Comparison of ENCODE assay signal across 22 cellular contexts in genomic region chr1:228210076-228210651, GRCh38. TPM values are rescaled to one million over a fixed set of nuclear protein-coding genes. Genes with fewer than 3 reads are reported as not detected.
DNase-seq lines count a peak whose midpoint lies in the region; ATAC-seq and TF ChIP-seq lines count a peak whose summit lies in the region.
"Had no signal": no experiment of that assay in that cellular context is flagged by ENCODE, and none has a peak within 500 bp of the region (broad histone marks: within the 10 kb centered on the region; RNA-seq: fewer than 3 reads in every experiment).

No MANE protein-coding gene starts in this region.

- peaks cover 0 to 13% (median 5%) of the 10 kb centered on the region in 3 donors for H3K4me1 Mint-ChIP-seq in CD8-positive, alpha-beta memory T cell
- H3K4me1 Mint-ChIP-seq in stimulated activated memory B cell treated with anti-CD40 and anti-IgM and Interleukin-4, amounts not matched to agents 10 μg/mL and 1 μg/mL and 100 μg/mL, for 72 hours, result peaks cover 12% of the 10 kb centered on the region

- no peaks in the 10 kb centered on the region for H3K79me2 ChIP-seq in hepatocyte

- no peak overlapping the region for H2AFZ ChIP-seq in hepatocyte

- no peak overlapping the region for H3K4me3 ChIP-seq in hepatocyte
- no peak overlapping the region for H3K4me3 ChIP-seq in CD8-positive, alpha-beta memory T cell (ENCODE audit: low read length)
- H3K4me3 ChIP-seq: adrenal gland, colonic mucosa, lung, uterus had no signal

- peak; percentile 48 for ATAC-seq in Right ventricle myocardium inferior
- no peak for ATAC-seq in stimulated activated memory B cell treated with anti-CD40 and anti-IgM and Interleukin-4, amounts not matched to agents 10 μg/mL and 1 μg/mL and 100 μg/mL, for 72 hours

- WGBS in hepatocyte (ENCODE audit: low lambda C conversion rate, missing lambda C conversion rate), result 78% methylated on average over 11 of the region's 11 CpGs

- H3K4me1 ChIP-seq in hepatocyte (ENCODE audit: insufficient read depth), result peaks cover 30% of the 10 kb centered on the region
- H3K4me1 ChIP-seq in CD8-positive, alpha-beta memory T cell (ENCODE audit: insufficient read depth, low read length), result no peaks in the 10 kb centered on the region
- H3K4me1 ChIP-seq: colonic mucosa, uterus had no signal

- intact Hi-C loops in Right ventricle myocardium inferior (cut with DNase I), result no loop called here
- intact Hi-C loops in cardiac septum (cut with DNase I), result loop anchor here (2.0 kb wide), 1 partner anchor 43 kb away; no protein-coding TSS in a partner anchor

- H3K27me3 Mint-ChIP-seq in CD8-positive, alpha-beta memory T cell, result peaks cover 0 to 5% of the 10 kb centered on the region in 2 donors
- H3K27me3 Mint-ChIP-seq in stimulated activated memory B cell treated with anti-CD40 and anti-IgM and Interleukin-4, amounts not matched to agents 10 μg/mL and 1 μg/mL and 100 μg/mL, for 72 hours, result peaks cover 16% of the 10 kb centered on the region

- no peaks in the 10 kb centered on the region for H3K36me3 ChIP-seq in hepatocyte (replicated peaks; ENCODE audit: insufficient read depth, low read depth)
- H3K36me3 ChIP-seq in CD8-positive, alpha-beta memory T cell (ENCODE audit: insufficient read depth, low read length), result no peaks in the 10 kb centered on the region
- H3K36me3 ChIP-seq: adrenal gland, colonic mucosa, uterus had no signal

- H3K9me3 ChIP-seq in hepatocyte (ENCODE audit: low read depth), result no peaks in the 10 kb centered on the region
- no peaks in the 10 kb centered on the region for H3K9me3 ChIP-seq in CD8-positive, alpha-beta memory T cell (ENCODE audit: low read length)
- H3K9me3 ChIP-seq: adrenal gland, colonic mucosa, esophagus muscularis mucosa, uterus had no signal

- H3K9me2 ChIP-seq in hepatocyte (replicated peaks; ENCODE audit: insufficient read depth), result no peaks in the 10 kb centered on the region

- H4K20me1 ChIP-seq in hepatocyte (ENCODE audit: insufficient read depth, poor library complexity, severe bottlenecking), result no peaks in the 10 kb centered on the region

- H3K27me3 ChIP-seq in hepatocyte, result no peaks in the 10 kb centered on the region
- H3K27me3 ChIP-seq in CD8-positive, alpha-beta memory T cell (ENCODE audit: insufficient read depth, low read length, poor library complexity, severe bottlenecking), result peaks cover 7% of the 10 kb centered on the region
- H3K27me3 ChIP-seq: colonic mucosa, uterus had no signal

- CTCF ChIA-PET in CD8-positive, alpha-beta memory T cell (lab: Charles Lee), result interaction anchor here (1.3 to 1.4 kb wide), 2 partner anchors 11 to 79 kb away, joined by 4 to 6 read pairs; no protein-coding TSS in a partner anchor

- H3K4me3 Mint-ChIP-seq in CD8-positive, alpha-beta memory T cell, result no peak overlapping the region
- no peak overlapping the region for H3K4me3 Mint-ChIP-seq in stimulated activated memory B cell treated with anti-CD40 and anti-IgM and Interleukin-4, amounts not matched to agents 10 μg/mL and 1 μg/mL and 100 μg/mL, for 72 hours
- H3K4me3 Mint-ChIP-seq: stimulated activated naive CD8-positive, alpha-beta T cell treated with anti-CD3 and anti-CD28 coated beads, Interleukin-15, Interleukin-2, amounts not matched to agents 100 ng/mL and 50 ng/mL, for 24 hours had no signal

- peaks cover 0 to 2% (median 0%) of the 10 kb centered on the region in 3 donors for H3K36me3 Mint-ChIP-seq in CD8-positive, alpha-beta memory T cell
- H3K36me3 Mint-ChIP-seq in stimulated activated memory B cell treated with anti-CD40 and anti-IgM and Interleukin-4, amounts not matched to agents 10 μg/mL and 1 μg/mL and 100 μg/mL, for 72 hours, result no peaks in the 10 kb centered on the region

- H3K27ac ChIP-seq in hepatocyte, result no peak overlapping the region
- H3K27ac ChIP-seq in CD8-positive, alpha-beta memory T cell (ENCODE audit: low read depth, low read length), result no peak overlapping the region
- H3K27ac ChIP-seq: adrenal gland, colonic mucosa, esophagus muscularis mucosa, uterus had no signal

- DNase-seq in Right ventricle myocardium inferior (ENCODE audit: missing footprints) (no peak), cardiac septum (ENCODE audit: low spot score) (no peak), astrocyte of the hippocampus (ENCODE audit: low read depth, low spot score) (peak; percentile 66), hepatocyte (ENCODE audit: low spot score) (peak; percentile 74), 8988T (no peak), dermis blood vessel endothelial cell (no peak)
- no peak for DNase-seq in CD8-positive, alpha-beta memory T cell
- DNase-seq: ACHN; activated CD4-positive, alpha-beta T cell treated with anti-CD3 and anti-CD28 coated beads, Interleukin-2, amount 10 ng/mL, durations not matched to agents 24 days and 14 days; activated T-cell treated with anti-CD3 and anti-CD28 coated beads, Interleukin-2, amount 50 U/mL, for 48 hours; Calu3; KBM-7; NCI-H1694; uterus had no signal

- H3K27ac Mint-ChIP-seq in CD8-positive, alpha-beta memory T cell, result peak overlapping the region in 2 of 8 donors; percentile 20 to 77
- no peak overlapping the region for H3K27ac Mint-ChIP-seq in stimulated activated memory B cell treated with anti-CD40 and anti-IgM and Interleukin-4, amounts not matched to agents 10 μg/mL and 1 μg/mL and 100 μg/mL, for 72 hours
- H3K27ac Mint-ChIP-seq: activated CD4-positive, alpha-beta T cell treated with anti-CD3 and anti-CD28 coated beads, Interleukin-2, amount 10 ng/mL, durations not matched to agents 24 days and 14 days; stimulated activated naive CD8-positive, alpha-beta T cell treated with anti-CD3 and anti-CD28 coated beads, Interleukin-15, Interleukin-2, amounts not matched to agents 100 ng/mL and 50 ng/mL, for 24 hours; T-helper 1 cell treated with Interleukin-12 subunit alpha and Interleukin-12 subunit beta and Interleukin-4 antibody, amounts not matched to agents 30 μg/mL and 1 μg/mL, for 36 hours had no signal

- POLR2A ChIA-PET in CD8-positive, alpha-beta memory T cell (lab: Charles Lee), result no interaction called here

- no peaks in the 10 kb centered on the region for H3K9me3 Mint-ChIP-seq in CD8-positive, alpha-beta memory T cell
- H3K9me3 Mint-ChIP-seq in stimulated activated memory B cell treated with anti-CD40 and anti-IgM and Interleukin-4, amounts not matched to agents 10 μg/mL and 1 μg/mL and 100 μg/mL, for 72 hours, result no peaks in the 10 kb centered on the region
- H3K9me3 Mint-ChIP-seq: activated CD4-positive, alpha-beta T cell treated with anti-CD3 and anti-CD28 coated beads, Interleukin-2, amount 10 ng/mL, durations not matched to agents 24 days and 14 days; neural crest cell; stimulated activated naive CD8-positive, alpha-beta T cell treated with anti-CD3 and anti-CD28 coated beads, Interleukin-15, Interleukin-2, amounts not matched to agents 100 ng/mL and 50 ng/mL, for 24 hours; T-helper 1 cell treated with Interleukin-12 subunit alpha and Interleukin-12 subunit beta and Interleukin-4 antibody, amounts not matched to agents 30 μg/mL and 1 μg/mL, for 36 hours had no signal

- TF ChIP-seq CTCF in hepatocyte (IDR thresholded peaks at IDR 0.05; ENCODE audit: poor library complexity), result no peak

- H3K4me2 ChIP-seq in hepatocyte, result no peak overlapping the region

RNA-seq across cellular contexts. Expression of gene OBSCN, which starts 2.3 kb away (rescaled TPM):
- total RNA-seq in Right ventricle myocardium inferior (275 TPM), cardiac septum (396 TPM), hepatocyte (11.2 and 22.4 TPM in 2 replicates), dermis blood vessel endothelial cell (4.4 and 9.5 TPM in 2 replicates)
- polyA plus RNA-seq in hepatocyte, result 15.0 and 20.6 TPM in 2 replicates
- 10 to 100 TPM; 10.9 to 13.6 TPM for total RNA-seq in CD8-positive, alpha-beta memory T cell
- 3.0 TPM for polyA plus RNA-seq in CD8-positive, alpha-beta memory T cell

RNA-seq across cellular contexts. Expression of gene IBA57, which starts 44.6 kb away (rescaled TPM):
- total RNA-seq in Right ventricle myocardium inferior (12.7 TPM), cardiac septum (16.6 TPM), hepatocyte (5.0 and 5.7 TPM in 2 replicates), dermis blood vessel endothelial cell (9.5 and 17.4 TPM in 2 replicates)
- 4.7 and 5.6 TPM in 2 replicates for polyA plus RNA-seq in hepatocyte
- total RNA-seq in CD8-positive, alpha-beta memory T cell, result 10 to 100 TPM; 12.6 to 13.6 TPM
- polyA plus RNA-seq in CD8-positive, alpha-beta memory T cell, result 5.4 TPM

Comparison
In these comparisons a context has a peak if more than half of its experiments do, and no peak if none do; other contexts are left out.
1. DNase-seq: peak in astrocyte of the hippocampus (single experiment) and hepatocyte (single experiment); none in Right ventricle myocardium inferior (single experiment), cardiac septum (single experiment), CD8-positive, alpha-beta memory T cell (0 of 5), 8988T (single experiment) and dermis blood vessel endothelial cell (single experiment).
2. RNA of gene OBSCN, which starts 2.3 kb away (total RNA-seq): 396 TPM in cardiac septum (single experiment) and 275 TPM in Right ventricle myocardium inferior (single experiment); 11.2 to 22.4 TPM in hepatocyte, 10.9 to 13.6 TPM in CD8-positive, alpha-beta memory T cell and 4.4 to 9.5 TPM in dermis blood vessel endothelial cell; every median in the first group is over 10 times any median in the second.